Comparison of ENCODE assay signal across 12 cellular contexts in the genomic region with DNA sequence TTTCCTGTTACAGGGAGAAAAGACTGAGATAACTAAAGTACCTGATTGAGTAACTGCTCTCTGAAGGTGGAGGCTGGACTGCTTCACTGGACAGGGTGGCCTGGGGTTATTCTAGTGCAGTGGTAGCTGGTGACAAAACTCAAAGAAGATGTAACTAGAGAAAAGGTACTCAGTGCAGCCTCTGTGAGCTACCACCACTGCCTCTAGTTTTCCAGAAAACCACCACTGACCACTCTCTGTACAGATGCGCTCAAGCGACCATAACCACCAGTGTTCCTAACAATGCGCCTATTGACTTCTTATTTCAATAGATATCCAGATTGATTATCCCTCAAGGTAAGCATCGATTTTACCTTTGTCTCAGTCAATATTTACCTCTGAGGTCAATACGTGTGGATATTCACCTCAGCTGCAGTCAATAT.
DNase-seq lines count a peak whose midpoint lies in the region; ATAC-seq and TF ChIP-seq lines count a peak whose summit lies in the region.
"Had no signal": no experiment of that assay in that cellular context is flagged by ENCODE, and none has a peak within 500 bp of the region (broad histone marks: within the 10 kb centered on the region; RNA-seq: fewer than 3 reads in every experiment).

No MANE protein-coding gene starts in this region.

- 98 to 99% (median 98%) methylated on average over 5 of the region's 5 CpGs for WGBS in heart left ventricle, 4 donors

- H3K36me3 ChIP-seq in heart left ventricle (no peaks in the 10 kb centered on the region), left ventricle myocardium inferior (no peaks in the 10 kb centered on the region), left lung (no peaks in the 10 kb centered on the region)

- TF ChIP-seq POLR2A in heart left ventricle (IDR thresholded peaks at IDR 0.05): no peak

- no peak for TF ChIP-seq CTCF in heart left ventricle (IDR thresholded peaks at IDR 0.05)
- TF ChIP-seq CTCF in left ventricle myocardium inferior (IDR thresholded peaks at IDR 0.05; ENCODE audit: borderline replicate concordance): no peak
- TF ChIP-seq CTCF in left lung (IDR thresholded peaks at IDR 0.05): no peak

- H3K27me3 ChIP-seq in heart left ventricle (no peaks in the 10 kb centered on the region), left ventricle myocardium inferior (ENCODE audit: low read depth) (no peaks in the 10 kb centered on the region), left lung (no peaks in the 10 kb centered on the region)

- DNase-seq in heart left ventricle: no peak
- DNase-seq in left ventricle myocardium inferior: no peak
- peak; percentile 74 for DNase-seq in NCI-H146 treated with DMSO at 0.1 percent for 48 hours (lab: John Stamatoyannopoulos, UW; ENCODE audit: unreplicated experiment)
- no peak for DNase-seq in left lung
- DNase-seq: Caco-2; CD8-positive, alpha-beta T cell; GF-D8; GOT3; H9 had no signal

- intact Hi-C loops in heart left ventricle (cut with DNase I) (no loop called here), left ventricle myocardium inferior (cut with micrococcal nuclease) (no loop called here), left lung (cut with DNase I) (no loop called here)

- peak in 3 of 4 donors; percentile 32 to 85 (median 83) for ATAC-seq in heart left ventricle
- ATAC-seq in left lung: peak; percentile 29
- no peak for ATAC-seq in activated CD4-positive, CD25-positive, alpha-beta regulatory T cell treated with anti-CD3 and anti-CD28 coated beads, Interleukin-2, amount 50 U/mL, for 24 hours
- no peak for ATAC-seq in HG02763 (IDR thresholded peaks at IDR 0.05; ENCODE audit: unreplicated experiment)
- ATAC-seq: A549; CD8-positive, alpha-beta T cell had no signal

- H3K9me3 ChIP-seq in heart left ventricle: no peaks in the 10 kb centered on the region
- no peaks in the 10 kb centered on the region for H3K9me3 ChIP-seq in left ventricle myocardium inferior (replicated peaks)
- no peaks in the 10 kb centered on the region for H3K9me3 ChIP-seq in left lung
- H3K9me3 ChIP-seq: A549 had no signal

- H3K4me3 ChIP-seq in heart left ventricle: no peak overlapping the region
- H3K4me3 ChIP-seq in left ventricle myocardium inferior: no peak overlapping the region
- no peak overlapping the region for H3K4me3 ChIP-seq in left lung
- H3K4me3 ChIP-seq: A549 had no signal

- no peak overlapping the region for H3K27ac ChIP-seq in heart left ventricle
- H3K27ac ChIP-seq in left ventricle myocardium inferior (replicated peaks): no peak overlapping the region
- H3K27ac ChIP-seq in left lung: no peak overlapping the region
- H3K27ac ChIP-seq: A549 had no signal

- H3K4me1 ChIP-seq in heart left ventricle: peaks cover 0 to 4% (median 0%) of the 10 kb centered on the region in 12 donors
- peaks cover 15% of the 10 kb centered on the region for H3K4me1 ChIP-seq in left ventricle myocardium inferior
- no peaks in the 10 kb centered on the region for H3K4me1 ChIP-seq in left lung
- H3K4me1 ChIP-seq: A549, Caco-2 had no signal

Comparison
In these comparisons a context has a peak if more than half of its experiments do, and no peak if none do; other contexts are left out.
1. ATAC-seq: peak in heart left ventricle (3 of 4) and left lung (single experiment); none in activated CD4-positive, CD25-positive, alpha-beta regulatory T cell treated with anti-CD3 and anti-CD28 coated beads, Interleukin-2, amount 50 U/mL, for 24 hours (0 of 2) and HG02763 (single experiment).